Comparison of ENCODE assay signal across 8 cellular contexts in the genomic region with DNA sequence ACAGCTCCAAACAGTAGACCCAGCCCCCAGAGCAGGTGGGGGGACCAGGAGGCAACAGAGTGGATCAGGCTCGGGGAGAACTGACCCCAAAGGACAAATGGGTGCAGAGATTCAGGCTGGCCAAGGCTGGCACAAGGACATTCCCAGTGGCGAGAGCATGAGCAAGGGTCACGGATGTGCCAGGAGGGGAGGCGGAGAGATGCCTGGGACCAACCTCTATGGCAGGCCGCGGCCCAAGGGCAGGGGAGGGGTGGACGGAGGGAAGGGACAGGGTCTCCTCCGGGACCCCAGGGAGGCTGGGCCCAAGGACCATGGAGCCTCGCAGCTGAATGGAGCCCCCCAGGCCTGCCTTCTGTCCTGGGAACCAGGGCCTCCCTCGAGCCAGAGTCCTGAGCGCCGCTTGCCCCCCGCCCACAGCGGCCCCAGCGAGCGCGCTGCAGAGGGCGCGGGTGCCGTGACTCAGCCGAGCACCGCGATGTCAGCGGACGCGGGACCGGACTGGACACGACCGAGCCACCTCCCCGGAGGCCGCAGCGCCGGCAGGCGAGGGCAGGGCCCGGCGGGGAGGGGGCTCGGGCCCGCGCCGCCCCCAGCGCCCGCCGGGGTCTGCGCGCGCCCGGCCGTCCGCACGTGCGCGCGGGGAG. TPM values are rescaled to one million over a fixed set of nuclear protein-coding genes. Genes with fewer than 3 reads are reported as not detected.
DNase-seq lines count a peak whose midpoint lies in the region; ATAC-seq and TF ChIP-seq lines count a peak whose summit lies in the region.

No MANE protein-coding gene starts in this region.

- 3 to 13% methylated on average over 18 to 53 of the region's 53 CpGs for WGBS in endodermal cell (ENCODE audit: insufficient coverage in 1 of 2, insufficient read length in 1 of 2), 2 experiments
- WGBS in neuronal stem cell (ENCODE audit: extremely low coverage in 2 of 2, insufficient read length in 2 of 2, insufficient replicate concordance in 1 of 2), 2 donors, result no CpG with 5 or more reads among the region's 53 CpGs

- H3K4me2 ChIP-seq in neuronal stem cell (ENCODE audit: insufficient read depth, low read length, poor library complexity, severe bottlenecking), result peak overlapping the region; percentile 69

- CTCF ChIA-PET in Panc1 (lab: Charles Lee), result no interaction called here

- TF ChIP-seq CTCF in Panc1 (IDR thresholded peaks at IDR 0.05) (no peak), endodermal cell (conservative IDR thresholded peaks at IDR 0.05) (no peak)

- H3K79me1 ChIP-seq in neuronal stem cell (ENCODE audit: low read depth, low read length), result peaks cover 15% of the 10 kb centered on the region

- no peak overlapping the region for H2BK15ac ChIP-seq in neuronal stem cell (ENCODE audit: low read length)

- H3K27me3 ChIP-seq in Panc1 (ENCODE audit: control insufficient read depth, insufficient read depth, low read length) (no peaks in the 10 kb centered on the region), endodermal cell (ENCODE audit: control insufficient read depth, insufficient read depth, low read length, poor library complexity, severe bottlenecking) (peaks cover 17% of the 10 kb centered on the region), neuronal stem cell (ENCODE audit: control insufficient read depth in 3 of 3, insufficient read depth in 3 of 3, low read depth in 1 of 3, low read length in 3 of 3) (peaks cover 0 to 10% (median 0%) of the 10 kb centered on the region in 3 experiments)

- H3K27ac Mint-ChIP-seq in endodermal cell, result no peak overlapping the region

- intact Hi-C loops in Panc1 (cut with micrococcal nuclease; ENCODE audit: unreplicated experiment), result no loop called here

- H3K14ac ChIP-seq in neuronal stem cell (ENCODE audit: low read length), result peak overlapping the region; percentile 82

- H2BK5ac ChIP-seq in neuronal stem cell (ENCODE audit: low read length), result no peak overlapping the region

- in situ Hi-C loops in Panc1 (cut with HindIII; ENCODE audit: low pct_unique_long_range_greater_than_20kb, low sequenced_read_pairs), result no loop called here

- no TSS peak for BruUV-seq in Panc1 (replicated peaks; lab: Mats Ljungman, UMichigan)

- no peak overlapping the region for H4K8ac ChIP-seq in neuronal stem cell (ENCODE audit: low read depth, low read length)

- POLR2A ChIA-PET in Panc1 (lab: Charles Lee), result no interaction called here

- H4K91ac ChIP-seq in neuronal stem cell (ENCODE audit: low read depth, low read length, poor library complexity), result no peak overlapping the region

- no peak overlapping the region for H3K9ac ChIP-seq in endodermal cell (ENCODE audit: extremely low read depth, low read length, poor library complexity, severe bottlenecking)
- H3K9ac ChIP-seq in neuronal stem cell (ENCODE audit: low read depth, low read length, poor library complexity), result peak overlapping the region; percentile 97

- no peak overlapping the region for H3K4ac ChIP-seq in neuronal stem cell (ENCODE audit: low read length)

- no peaks in the 10 kb centered on the region for H3K36me3 ChIP-seq in Panc1 (ENCODE audit: control insufficient read depth, insufficient read depth, low read length)
- no peaks in the 10 kb centered on the region for H3K36me3 ChIP-seq in endodermal cell (ENCODE audit: control insufficient read depth, insufficient read depth, low read length)
- H3K36me3 ChIP-seq in neuronal stem cell (replicated peaks in 1 of 2; ENCODE audit: control insufficient read depth in 2 of 2, insufficient read depth in 2 of 2, low read length in 2 of 2), result peaks cover 0 to under 1% of the 10 kb centered on the region in 2 donors

- H3K36me3 Mint-ChIP-seq in endodermal cell (ENCODE audit: low read depth), result no peaks in the 10 kb centered on the region

- H3K4me3 ChIP-seq in Panc1 (ENCODE audit: low read depth in 2 of 2, low read length in 2 of 2) (peak overlapping the region; percentile 39 to 45), endodermal cell (ENCODE audit: low read length) (peak overlapping the region; percentile 70), neuronal stem cell (ENCODE audit: low read length in 2 of 2) (peak overlapping the region; percentile 67 to 83)

- H3K27ac ChIP-seq in Panc1 (ENCODE audit: low read length) (no peak overlapping the region), endodermal cell (ENCODE audit: low read depth, low read length) (no peak overlapping the region), neuronal stem cell (replicated peaks; ENCODE audit: low read length) (no peak overlapping the region)

- no peaks in the 10 kb centered on the region for H3K4me1 Mint-ChIP-seq in endodermal cell

- ATAC-seq in Panc1, result peak; percentile 29; the same call in 1 of the 2 replicates

- H3K4me1 ChIP-seq in Panc1 (ENCODE audit: control insufficient read depth, insufficient read depth, low read length) (peaks cover 28% of the 10 kb centered on the region), endodermal cell (ENCODE audit: control insufficient read depth, insufficient read depth, low read length) (no peaks in the 10 kb centered on the region), neuronal stem cell (ENCODE audit: control insufficient read depth in 2 of 2, insufficient read depth in 1 of 2, low read depth in 1 of 2, low read length in 2 of 2) (peaks cover 26 to 45% of the 10 kb centered on the region in 2 donors)

- H3K18ac ChIP-seq in neuronal stem cell (ENCODE audit: low read length), result peak overlapping the region; percentile 93

- peak overlapping the region; percentile 76 for H2AK5ac ChIP-seq in neuronal stem cell (ENCODE audit: low read depth, low read length)

- H3K27me3 Mint-ChIP-seq in endodermal cell (ENCODE audit: insufficient read depth), result peaks cover 14% of the 10 kb centered on the region

- peak overlapping the region; percentile 53 for H3K4me3 Mint-ChIP-seq in endodermal cell

- H3K9me3 ChIP-seq in Panc1 (ENCODE audit: control insufficient read depth, insufficient read depth, low read depth, low read length), result no peaks in the 10 kb centered on the region
- no peaks in the 10 kb centered on the region for H3K9me3 ChIP-seq in endodermal cell (ENCODE audit: control insufficient read depth, low read length)
- no peaks in the 10 kb centered on the region for H3K9me3 ChIP-seq in neuronal stem cell (replicated peaks in 1 of 2; ENCODE audit: control insufficient read depth in 2 of 2, insufficient read depth in 1 of 2, low read depth in 1 of 2, low read length in 2 of 2)

- H2AFZ ChIP-seq in neuronal stem cell (ENCODE audit: low read length), result peak overlapping the region; percentile 81

- no peaks in the 10 kb centered on the region for H3K9me3 Mint-ChIP-seq in endodermal cell

- no peak overlapping the region for H2BK120ac ChIP-seq in neuronal stem cell (ENCODE audit: low read depth, low read length)

- DNase-seq in Daoy (ENCODE audit: low read depth), result peak; percentile 41
- no peak for DNase-seq in Panc1 (ENCODE audit: low read depth, low spot score)
- DNase-seq in endodermal cell, result peak; percentile 73
- no peak for DNase-seq in neuronal stem cell (ENCODE audit: low spot score)
- no peak for DNase-seq in central memory CD4-positive, alpha-beta T cell
- no peak for DNase-seq in iPS-NIHi11 (ENCODE audit: low spot score)
- no peak for DNase-seq in activated gamma-delta T cell treated with Interleukin-2 at 50 U/mL for 16 hours
- DNase-seq in NCI-H1105 (lab: John Stamatoyannopoulos, UW), result no peak

- H2BK12ac ChIP-seq in neuronal stem cell (ENCODE audit: low read length), result peak overlapping the region; percentile 0

- peak overlapping the region; percentile 90 for H3K23ac ChIP-seq in neuronal stem cell (ENCODE audit: low read depth, low read length, poor library complexity)

RNA-seq across cellular contexts. Expression of a gene that starts 0.5 kb away (rescaled TPM):
- 1.2 and 2.2 TPM in 2 replicates for total RNA-seq in Daoy (2014; rRNA removed; shearing (Covaris generic))
- total RNA-seq in Panc1 (2021; ENCODE audit: unreplicated experiment) (27.0 TPM), endodermal cell (10 to 100 TPM; 21.5 to 30.0 TPM)
- polyA plus RNA-seq in Panc1 (2012; ENCODE audit: insufficient read length), result 66.0 TPM
- 34.8 TPM for polyA plus RNA-seq in endodermal cell (2013, experiment 1 of 2)
- polyA plus RNA-seq in endodermal cell (2013, experiment 2 of 2), result 30.9 TPM
- 27.7 TPM for polyA plus RNA-seq in neuronal stem cell (2013, experiment 1 of 2)
- 24.0 TPM for polyA plus RNA-seq in neuronal stem cell (2013, experiment 2 of 2)

RNA-seq across cellular contexts. Expression of a gene that starts 4.4 kb away (rescaled TPM):
- total RNA-seq in Daoy (2014; rRNA removed; shearing (Covaris generic)), result not detected in 2 replicates
- total RNA-seq in Panc1 (2021; ENCODE audit: unreplicated experiment), result not detected
- polyA plus RNA-seq in Panc1 (2012; ENCODE audit: insufficient read length), result not detected
- total RNA-seq in endodermal cell, result not detected
- not detected for polyA plus RNA-seq in endodermal cell (2013, experiment 1 of 2)
- not detected for polyA plus RNA-seq in endodermal cell (2013, experiment 2 of 2)
- polyA plus RNA-seq in neuronal stem cell (2013, experiment 1 of 2), result not detected
- not detected for polyA plus RNA-seq in neuronal stem cell (2013, experiment 2 of 2)

RNA-seq across cellular contexts. Expression of a gene that starts 18.5 kb away (rescaled TPM):
- 15.9 and 17.4 TPM in 2 replicates for total RNA-seq in Daoy (2014; rRNA removed; shearing (Covaris generic))
- 43.5 TPM for total RNA-seq in Panc1 (2021; ENCODE audit: unreplicated experiment)
- 73.8 TPM for polyA plus RNA-seq in Panc1 (2012; ENCODE audit: insufficient read length)
- total RNA-seq in endodermal cell, result 10 to 100 TPM; 60.8 to 73.3 TPM
- polyA plus RNA-seq in endodermal cell (2013, experiment 1 of 2), result 62.0 TPM
- polyA plus RNA-seq in endodermal cell (2013, experiment 2 of 2), result 49.7 TPM
- 41.2 TPM for polyA plus RNA-seq in neuronal stem cell (2013, experiment 1 of 2)
- 37.6 TPM for polyA plus RNA-seq in neuronal stem cell (2013, experiment 2 of 2)

RNA-seq across cellular contexts. Expression of a gene that starts 26.4 kb away (rescaled TPM):
- total RNA-seq in Daoy (2014; rRNA removed; shearing (Covaris generic)), result not detected in 2 replicates
- total RNA-seq in Panc1 (2021; ENCODE audit: unreplicated experiment), result 2.8 TPM
- 5.5 TPM for polyA plus RNA-seq in Panc1 (2012; ENCODE audit: insufficient read length)
- 1 to 10 TPM; 1.2 to 2.4 TPM for total RNA-seq in endodermal cell
- polyA plus RNA-seq in endodermal cell (2013, experiment 1 of 2), result 0.32 TPM
- polyA plus RNA-seq in endodermal cell (2013, experiment 2 of 2), result 0.41 TPM
- 0.01 TPM for polyA plus RNA-seq in neuronal stem cell (2013, experiment 1 of 2)
- polyA plus RNA-seq in neuronal stem cell (2013, experiment 2 of 2), result not detected

RNA-seq across cellular contexts. Expression of a gene that starts 31.1 kb away (rescaled TPM):
- total RNA-seq in Daoy (2014; rRNA removed; shearing (Covaris generic)), result 0.18 and 3.9 TPM in 2 replicates
- 6.2 TPM for total RNA-seq in Panc1 (2021; ENCODE audit: unreplicated experiment)
- 28.3 TPM for polyA plus RNA-seq in Panc1 (2012; ENCODE audit: insufficient read length)
- under 1 TPM in 1 of 2 donors, not detected in 1; 0.46 TPM for total RNA-seq in endodermal cell
- not detected for polyA plus RNA-seq in endodermal cell (2013, experiment 1 of 2)
- not detected for polyA plus RNA-seq in endodermal cell (2013, experiment 2 of 2)
- not detected for polyA plus RNA-seq in neuronal stem cell (2013, experiment 1 of 2)
- not detected for polyA plus RNA-seq in neuronal stem cell (2013, experiment 2 of 2)

Comparison
In these comparisons a context has a peak if more than half of its experiments do, and no peak if none do; other contexts are left out.
1. DNase-seq: peak in Daoy (single experiment) and endodermal cell (single experiment); none in Panc1 (single experiment), neuronal stem cell (single experiment), central memory CD4-positive, alpha-beta T cell (single experiment), iPS-NIHi11 (single experiment), activated gamma-delta T cell treated with Interleukin-2 at 50 U/mL for 16 hours (single experiment) and NCI-H1105 (single experiment).
2. Peak in every context shown above with its lines, with median percentiles within 50 percentile points of each other: H3K4me3 ChIP-seq.